Comparison of ENCODE assay signal across 24 cellular contexts in genomic region chr19:6319376-6319775, GRCh38. TPM values are rescaled to one million over a fixed set of nuclear protein-coding genes. Genes with fewer than 3 reads are reported as not detected.
DNase-seq lines count a peak whose midpoint lies in the region; ATAC-seq, FAIRE-seq and TF ChIP-seq lines count a peak whose summit lies in the region.
"Had no signal": no experiment of that assay in that cellular context is flagged by ENCODE, and none has a peak within 500 bp of the region (broad histone marks: within the 10 kb centered on the region; RNA-seq: fewer than 3 reads in every experiment).

No MANE protein-coding gene starts in this region.

- H3K4me1 ChIP-seq in HepG2 (ENCODE audit: insufficient read depth, low read length) (no peaks in the 10 kb centered on the region), right lobe of liver (no peaks in the 10 kb centered on the region), A549 (no peaks in the 10 kb centered on the region), left lung (no peaks in the 10 kb centered on the region), thyroid gland (no peaks in the 10 kb centered on the region)
- H3K4me1 ChIP-seq: BE2C, BLaER1, Caco-2 had no signal

- POLR2A ChIA-PET in HepG2 (lab: Yijun Ruan, JAX) (no interaction called here), A549 (lab: Yijun Ruan, JAX) (no interaction called here)

- intact Hi-C loops in HepG2 (cut with micrococcal nuclease; ENCODE audit: unreplicated experiment), result no loop called here
- intact Hi-C loops in right lobe of liver (cut with DNase I), result no loop called here
- intact Hi-C loops in left lung (cut with DNase I), result no loop called here
- intact Hi-C loops in thyroid gland (cut with DNase I), result no loop called here

- in situ Hi-C loops in HepG2 (cut with HindIII; ENCODE audit: extremely low pct_ligation_motif_present, low pct_unique_long_range_greater_than_20kb), result loop anchor here (25.0 kb wide), 1 partner anchor 282 kb away; no protein-coding TSS in a partner anchor

- H3K9me3 ChIP-seq in HepG2 (ENCODE audit: low read length) (no peaks in the 10 kb centered on the region), right lobe of liver (no peaks in the 10 kb centered on the region), A549 (no peaks in the 10 kb centered on the region), left lung (no peaks in the 10 kb centered on the region), thyroid gland (no peaks in the 10 kb centered on the region)
- H3K9me3 ChIP-seq: BE2C, Caco-2 had no signal

- TF ChIP-seq CTCF in HepG2 (CRISPR knock-in tag; IDR thresholded peaks at IDR 0.05), result peak; percentile 21; the same call in 1 of the 2 replicates
- no peak for TF ChIP-seq CTCF in right lobe of liver (IDR thresholded peaks at IDR 0.05)
- TF ChIP-seq CTCF in A549 (IDR thresholded peaks at IDR 0.05), result no peak
- TF ChIP-seq CTCF in left lung (IDR thresholded peaks at IDR 0.05), result no peak
- TF ChIP-seq CTCF in thyroid gland (IDR thresholded peaks at IDR 0.05), result no peak

- no peak overlapping the region for H3K9ac ChIP-seq in HepG2 (ENCODE audit: insufficient read depth, low read depth, low read length)
- H3K9ac ChIP-seq: BLaER1 had no signal

- CTCF ChIA-PET in HepG2 (lab: Yijun Ruan, JAX; ENCODE audit: low intra/inter-chr PET ratio, low total read pairs), result no interaction called here
- CTCF ChIA-PET in A549 (lab: Yijun Ruan, JAX), result interaction anchor here (0.7 to 0.8 kb wide), 2 partner anchors 8 to 35 kb away, joined by 3 read pairs; no protein-coding TSS in a partner anchor

- H3K79me2 ChIP-seq in HepG2 (ENCODE audit: insufficient read depth, low read length), result no peaks in the 10 kb centered on the region

- DNase-seq in HepG2 (ENCODE audit: low spot score) (no peak), right lobe of liver (no peak), A549 (ENCODE audit: low read depth in 1 of 2, low spot score in 1 of 2) (no peak), HTR-8/SVneo (ENCODE audit: insufficient read length, low spot score) (no peak), left lung (no peak), thyroid gland (no peak)
- DNase-seq: ACHN; BE2C; C1 segment of cervical spinal cord; Caco-2; Calu3; CD4-positive, alpha-beta T cell; CD8-positive, alpha-beta T cell; DMS79 treated with DMSO at 0.1 percent for 48 hours; GF-D8 had no signal

- TF ChIP-seq POLR2A in HepG2 (IDR thresholded peaks at IDR 0.05; ENCODE audit: insufficient read depth in 1 of 2, low read depth in 2 of 2, low read length in 2 of 2), result no peak
- TF ChIP-seq POLR2A in right lobe of liver (IDR thresholded peaks at IDR 0.05), result no peak
- TF ChIP-seq POLR2A in A549 (IDR thresholded peaks at IDR 0.05; ENCODE audit: low read length), result no peak
- no peak for TF ChIP-seq POLR2A in thyroid gland (IDR thresholded peaks at IDR 0.05)

- H3K4me3 ChIP-seq in HepG2 (replicated peaks in 1 of 3; ENCODE audit: insufficient read depth in 1 of 3, low read depth in 2 of 3, low read length in 3 of 3) (no peak overlapping the region), right lobe of liver (no peak overlapping the region), A549 (no peak overlapping the region), left lung (no peak overlapping the region), thyroid gland (replicated peaks in 1 of 3) (no peak overlapping the region)
- H3K4me3 ChIP-seq: BLaER1 had no signal

- TF ChIP-seq EP300 in HepG2 (IDR thresholded peaks at IDR 0.05; ENCODE audit: low read depth in 2 of 2, low read length in 2 of 2) (no peak), HepG2 (CRISPR knock-in tag; IDR thresholded peaks at IDR 0.05; ENCODE audit: borderline replicate concordance) (no peak), A549 (IDR thresholded peaks at IDR 0.05) (no peak)

- FAIRE-seq in HepG2 (lab: Jason Lieb, UNC), result no peak
- no peak for FAIRE-seq in A549 (lab: Jason Lieb, UNC)
- FAIRE-seq in HTR-8/SVneo (lab: Jason Lieb, UNC), result peak; percentile 46
- FAIRE-seq: D721Med, G401.6, GM12891, GM19239 had no signal

- 4% methylated on average over 4 of the region's 4 CpGs for WGBS in HepG2 (ENCODE audit: low lambda C conversion rate)
- WGBS in right lobe of liver (ENCODE audit: insufficient coverage, low coverage, low lambda C conversion rate, missing lambda C conversion rate), result 16% methylated on average over 4 of the region's 4 CpGs
- WGBS in A549 (ENCODE audit: missing lambda C conversion rate), result 2% methylated on average over 4 of the region's 4 CpGs
- 33 to 34% methylated on average over 4 of the region's 4 CpGs for WGBS in thyroid gland, 2 donors

- H3K4me2 ChIP-seq in HepG2 (ENCODE audit: low read depth, low read length) (no peak overlapping the region), A549 (no peak overlapping the region)
- H3K4me2 ChIP-seq: BLaER1 had no signal

- TF ChIP-seq RAD21 in HepG2 (CRISPR knock-in tag; IDR thresholded peaks at IDR 0.05) (no peak), A549 (conservative IDR thresholded peaks at IDR 0.05 in 1 of 2, IDR thresholded peaks at IDR 0.05 in 1 of 2) (no peak)

- H2AFZ ChIP-seq in HepG2 (ENCODE audit: low read length), result no peak overlapping the region

- no peaks in the 10 kb centered on the region for H4K20me1 ChIP-seq in HepG2 (ENCODE audit: insufficient read depth, low read length)
- H4K20me1 ChIP-seq: BLaER1 had no signal

- ATAC-seq in HepG2, result no peak
- no peak for ATAC-seq in right lobe of liver
- ATAC-seq in A549, result peak; percentile 32 to 62; a peak in 3 of 6 replicates
- ATAC-seq in left lung, result no peak
- ATAC-seq: CD8-positive, alpha-beta T cell had no signal

- H3K27me3 ChIP-seq in HepG2 (ENCODE audit: control insufficient read depth in 1 of 2, insufficient read depth in 2 of 2, low read length in 2 of 2) (peaks cover 1 to 3% of the 10 kb centered on the region in 2 experiments; a peak in 3 of 5 replicates), right lobe of liver (no peaks in the 10 kb centered on the region), left lung (peaks cover 0 to 30% of the 10 kb centered on the region in 2 donors), thyroid gland (no peaks in the 10 kb centered on the region)
- H3K27me3 ChIP-seq: BLaER1 had no signal

- H3K36me3 ChIP-seq in HepG2 (replicated peaks in 1 of 2; ENCODE audit: control insufficient read depth in 1 of 2, insufficient read depth in 2 of 2, low read length in 2 of 2), result no peaks in the 10 kb centered on the region
- no peaks in the 10 kb centered on the region for H3K36me3 ChIP-seq in right lobe of liver
- H3K36me3 ChIP-seq in left lung, result no peaks in the 10 kb centered on the region
- no peaks in the 10 kb centered on the region for H3K36me3 ChIP-seq in thyroid gland
- H3K36me3 ChIP-seq: BE2C, BLaER1 had no signal

- no TSS peak for BruUV-seq in HepG2 (replicated peaks; lab: Mats Ljungman, UMichigan)

- no peak overlapping the region for H3K27ac ChIP-seq in HepG2 (ENCODE audit: extremely low read length, insufficient read depth, low read length)
- no peak overlapping the region for H3K27ac ChIP-seq in right lobe of liver
- H3K27ac ChIP-seq in A549, result no peak overlapping the region
- H3K27ac ChIP-seq in left lung, result no peak overlapping the region
- no peak overlapping the region for H3K27ac ChIP-seq in thyroid gland
- H3K27ac ChIP-seq: 22Rv1, BLaER1 had no signal

RNA-seq across cellular contexts. Expression of gene ACER1, which starts 14.0 kb away (rescaled TPM):
- total RNA-seq in HepG2 (2016; rRNA removed; fragmentation: Illumina TruSeq; extraction: Trizol) (not detected in 2 replicates), right lobe of liver (under 1 TPM in 1 of 6 experiments, not detected in 5; 0.48 TPM), left lung (not detected), thyroid gland (under 1 TPM in 1 of 4 donors, not detected in 3; 0.67 TPM)
- not detected in 2 replicates for total RNA-seq in HepG2 (2016; cell fraction: cytosol; rRNA removed; fragmentation: Illumina TruSeq; extraction: Trizol; ENCODE audit: low read depth)
- total RNA-seq in HepG2 (2016; cell fraction: insoluble cytoplasmic fraction; rRNA removed; fragmentation: Illumina TruSeq; extraction: Trizol), result not detected in 2 replicates
- total RNA-seq in HepG2 (2016; cell fraction: membrane; rRNA removed; fragmentation: Illumina TruSeq; extraction: Trizol), result not detected in 2 replicates
- total RNA-seq in HepG2 (2016; cell fraction: nucleus; rRNA removed; fragmentation: Illumina TruSeq; extraction: Trizol), result not detected in 2 replicates
- polyA plus RNA-seq in HepG2 (2011; rRNA removed) (not detected in 2 replicates), A549 (2011; rRNA removed) (not detected in 2 replicates), A549 (2017; fragmentation: RNase III; extraction: RNeasy Plus Mini Kit Qiagen cat#74134 plus additional on column Dnase treatment) (not detected in 3 replicates)
- polyA plus RNA-seq in HepG2 (2011; cell fraction: cytosol; rRNA removed), result not detected in 2 replicates
- polyA plus RNA-seq in HepG2 (2011; cell fraction: nucleus; rRNA removed), result not detected in 2 replicates
- not detected in 2 replicates for polyA plus RNA-seq in HepG2 (2012)
- not detected in 2 replicates for polyA plus RNA-seq in HepG2 (2016; cell fraction: cytosol; fragmentation: Illumina TruSeq; extraction: Trizol; ENCODE audit: low read depth)
- polyA plus RNA-seq in HepG2 (2016; cell fraction: insoluble cytoplasmic fraction; fragmentation: Illumina TruSeq; extraction: Trizol; ENCODE audit: low read depth), result not detected in 2 replicates
- not detected in 2 replicates for polyA plus RNA-seq in HepG2 (2016; cell fraction: membrane; fragmentation: Illumina TruSeq; extraction: Trizol; ENCODE audit: low read depth)
- polyA plus RNA-seq in HepG2 (2016; cell fraction: nucleus; fragmentation: Illumina TruSeq; extraction: Trizol; ENCODE audit: insufficient read depth, low read depth), result not detected in 2 replicates
- not detected in 2 replicates for polyA minus RNA-seq in HepG2 (2011; rRNA and poly(A)+ RNA removed; ENCODE audit: low replicate concordance)
- polyA minus RNA-seq in HepG2 (2011; cell fraction: cytosol; rRNA and poly(A)+ RNA removed), result not detected in 2 replicates
- not detected in 2 replicates for polyA minus RNA-seq in HepG2 (2011; cell fraction: nucleus; rRNA and poly(A)+ RNA removed)
- not detected in 2 replicates for polyA plus RNA-seq in A549 (2012; cell fraction: cytosol; rRNA removed)
- 0.02 TPM in 1 of 2 replicates, not detected in the other for polyA plus RNA-seq in A549 (2012; cell fraction: nucleus; rRNA removed)
- polyA minus RNA-seq in A549 (2011; rRNA and poly(A)+ RNA removed), result not detected in 2 replicates
- total RNA-seq: A172, A673, Caco-2, Calu3 had no signal
- polyA plus RNA-seq: AG04450 had no signal

RNA-seq across cellular contexts. Expression of gene MLLT1, which starts 39.6 kb away (rescaled TPM):
- total RNA-seq in HepG2 (2016; rRNA removed; fragmentation: Illumina TruSeq; extraction: Trizol), result 11.6 and 12.2 TPM in 2 replicates
- 8.6 and 9.6 TPM in 2 replicates for total RNA-seq in HepG2 (2016; cell fraction: cytosol; rRNA removed; fragmentation: Illumina TruSeq; extraction: Trizol; ENCODE audit: low read depth)
- total RNA-seq in HepG2 (2016; cell fraction: insoluble cytoplasmic fraction; rRNA removed; fragmentation: Illumina TruSeq; extraction: Trizol), result 9.5 and 12.5 TPM in 2 replicates
- total RNA-seq in HepG2 (2016; cell fraction: membrane; rRNA removed; fragmentation: Illumina TruSeq; extraction: Trizol), result 12.7 and 15.3 TPM in 2 replicates
- total RNA-seq in HepG2 (2016; cell fraction: nucleus; rRNA removed; fragmentation: Illumina TruSeq; extraction: Trizol), result 8.8 and 10.0 TPM in 2 replicates
- 11.7 and 12.7 TPM in 2 replicates for polyA plus RNA-seq in HepG2 (2011; rRNA removed)
- polyA plus RNA-seq in HepG2 (2011; cell fraction: cytosol; rRNA removed), result 7.4 and 11.8 TPM in 2 replicates
- polyA plus RNA-seq in HepG2 (2011; cell fraction: nucleus; rRNA removed), result 27.2 and 40.6 TPM in 2 replicates
- 11.3 and 13.5 TPM in 2 replicates for polyA plus RNA-seq in HepG2 (2012)
- polyA plus RNA-seq in HepG2 (2016; cell fraction: cytosol; fragmentation: Illumina TruSeq; extraction: Trizol; ENCODE audit: low read depth), result 4.7 and 6.0 TPM in 2 replicates
- 21.6 and 27.3 TPM in 2 replicates for polyA plus RNA-seq in HepG2 (2016; cell fraction: insoluble cytoplasmic fraction; fragmentation: Illumina TruSeq; extraction: Trizol; ENCODE audit: low read depth)
- polyA plus RNA-seq in HepG2 (2016; cell fraction: membrane; fragmentation: Illumina TruSeq; extraction: Trizol; ENCODE audit: low read depth), result 15.1 and 15.5 TPM in 2 replicates
- 29.9 and 38.7 TPM in 2 replicates for polyA plus RNA-seq in HepG2 (2016; cell fraction: nucleus; fragmentation: Illumina TruSeq; extraction: Trizol; ENCODE audit: insufficient read depth, low read depth)
- 22.8 and 26.1 TPM in 2 replicates for polyA minus RNA-seq in HepG2 (2011; rRNA and poly(A)+ RNA removed; ENCODE audit: low replicate concordance)
- 20.7 and 22.7 TPM in 2 replicates for polyA minus RNA-seq in HepG2 (2011; cell fraction: cytosol; rRNA and poly(A)+ RNA removed)
- 5.4 and 5.6 TPM in 2 replicates for polyA minus RNA-seq in HepG2 (2011; cell fraction: nucleus; rRNA and poly(A)+ RNA removed)
- total RNA-seq in right lobe of liver, result 10 to 100 TPM; 11.3 to 24.3 (median 15.3) TPM
- 6.3 and 7.4 TPM in 2 replicates for polyA plus RNA-seq in A549 (2011; rRNA removed)
- polyA plus RNA-seq in A549 (2012; cell fraction: cytosol; rRNA removed), result 15.1 and 23.1 TPM in 2 replicates
- polyA plus RNA-seq in A549 (2012; cell fraction: nucleus; rRNA removed), result 24.3 and 35.6 TPM in 2 replicates
- 14.6 to 18.6 TPM (median 17.5 TPM) in 3 replicates for polyA plus RNA-seq in A549 (2017; fragmentation: RNase III; extraction: RNeasy Plus Mini Kit Qiagen cat#74134 plus additional on column Dnase treatment)
- 6.6 and 8.6 TPM in 2 replicates for polyA minus RNA-seq in A549 (2011; rRNA and poly(A)+ RNA removed)
- total RNA-seq in left lung, result 10 to 100 TPM; 69.3 to 71.3 TPM
- 10 to 100 TPM; 19.2 to 35.0 (median 26.7) TPM for total RNA-seq in thyroid gland

RNA-seq across cellular contexts. Expression of gene CLPP, which starts 42.0 kb away (rescaled TPM):
- 45.3 and 46.6 TPM in 2 replicates for total RNA-seq in HepG2 (2016; rRNA removed; fragmentation: Illumina TruSeq; extraction: Trizol)
- total RNA-seq in HepG2 (2016; cell fraction: cytosol; rRNA removed; fragmentation: Illumina TruSeq; extraction: Trizol; ENCODE audit: low read depth), result 152 and 166 TPM in 2 replicates
- 32.9 and 56.9 TPM in 2 replicates for total RNA-seq in HepG2 (2016; cell fraction: insoluble cytoplasmic fraction; rRNA removed; fragmentation: Illumina TruSeq; extraction: Trizol)
- 107 and 109 TPM in 2 replicates for total RNA-seq in HepG2 (2016; cell fraction: membrane; rRNA removed; fragmentation: Illumina TruSeq; extraction: Trizol)
- 20.2 and 28.2 TPM in 2 replicates for total RNA-seq in HepG2 (2016; cell fraction: nucleus; rRNA removed; fragmentation: Illumina TruSeq; extraction: Trizol)
- 68.4 and 72.3 TPM in 2 replicates for polyA plus RNA-seq in HepG2 (2011; rRNA removed)
- polyA plus RNA-seq in HepG2 (2011; cell fraction: cytosol; rRNA removed), result 91.9 and 175 TPM in 2 replicates
- polyA plus RNA-seq in HepG2 (2011; cell fraction: nucleus; rRNA removed), result 80.6 and 81.0 TPM in 2 replicates
- polyA plus RNA-seq in HepG2 (2012), result 42.1 and 53.9 TPM in 2 replicates
- 192 and 215 TPM in 2 replicates for polyA plus RNA-seq in HepG2 (2016; cell fraction: cytosol; fragmentation: Illumina TruSeq; extraction: Trizol; ENCODE audit: low read depth)
- 50.0 and 71.7 TPM in 2 replicates for polyA plus RNA-seq in HepG2 (2016; cell fraction: insoluble cytoplasmic fraction; fragmentation: Illumina TruSeq; extraction: Trizol; ENCODE audit: low read depth)
- 128 TPM in 2 replicates for polyA plus RNA-seq in HepG2 (2016; cell fraction: membrane; fragmentation: Illumina TruSeq; extraction: Trizol; ENCODE audit: low read depth)
- 47.5 and 49.3 TPM in 2 replicates for polyA plus RNA-seq in HepG2 (2016; cell fraction: nucleus; fragmentation: Illumina TruSeq; extraction: Trizol; ENCODE audit: insufficient read depth, low read depth)
- polyA minus RNA-seq in HepG2 (2011; rRNA and poly(A)+ RNA removed; ENCODE audit: low replicate concordance), result 74.2 and 90.7 TPM in 2 replicates
- polyA minus RNA-seq in HepG2 (2011; cell fraction: cytosol; rRNA and poly(A)+ RNA removed), result 19.5 and 26.8 TPM in 2 replicates
- polyA minus RNA-seq in HepG2 (2011; cell fraction: nucleus; rRNA and poly(A)+ RNA removed), result 6.1 and 7.1 TPM in 2 replicates
- 100 to 1,000 TPM in 2 of 6 experiments, 10 to 100 TPM in 4; 38.0 to 112 (median 53.8) TPM for total RNA-seq in right lobe of liver
- polyA plus RNA-seq in A549 (2011; rRNA removed), result 28.2 and 35.2 TPM in 2 replicates
- 162 and 186 TPM in 2 replicates for polyA plus RNA-seq in A549 (2012; cell fraction: cytosol; rRNA removed)
- 125 and 187 TPM in 2 replicates for polyA plus RNA-seq in A549 (2012; cell fraction: nucleus; rRNA removed)
- 45.2 to 51.8 TPM (median 49.9 TPM) in 3 replicates for polyA plus RNA-seq in A549 (2017; fragmentation: RNase III; extraction: RNeasy Plus Mini Kit Qiagen cat#74134 plus additional on column Dnase treatment)
- 34.3 and 36.2 TPM in 2 replicates for polyA minus RNA-seq in A549 (2011; rRNA and poly(A)+ RNA removed)
- total RNA-seq in left lung, result 10 to 100 TPM; 69.5 to 78.4 TPM
- 100 to 1,000 TPM in 1 of 4 donors, 10 to 100 TPM in 3; 44.6 to 108 (median 63.1) TPM for total RNA-seq in thyroid gland

RNA-seq across cellular contexts. Expression of gene ALKBH7, which starts 53.2 kb away (rescaled TPM):
- total RNA-seq in HepG2 (2016; rRNA removed; fragmentation: Illumina TruSeq; extraction: Trizol) (45.9 and 48.3 TPM in 2 replicates), right lobe of liver (10 to 100 TPM; 60.7 to 78.4 (median 72.2) TPM), left lung (10 to 100 TPM; 52.8 to 67.7 TPM), thyroid gland (100 to 1,000 TPM in 2 of 4 donors, 10 to 100 TPM in 2; 71.8 to 146 (median 91.4) TPM)
- 30.9 and 31.3 TPM in 2 replicates for total RNA-seq in HepG2 (2016; cell fraction: cytosol; rRNA removed; fragmentation: Illumina TruSeq; extraction: Trizol; ENCODE audit: low read depth)
- total RNA-seq in HepG2 (2016; cell fraction: insoluble cytoplasmic fraction; rRNA removed; fragmentation: Illumina TruSeq; extraction: Trizol), result 51.6 and 55.7 TPM in 2 replicates
- total RNA-seq in HepG2 (2016; cell fraction: membrane; rRNA removed; fragmentation: Illumina TruSeq; extraction: Trizol), result 41.9 and 45.4 TPM in 2 replicates
- 18.3 and 18.4 TPM in 2 replicates for total RNA-seq in HepG2 (2016; cell fraction: nucleus; rRNA removed; fragmentation: Illumina TruSeq; extraction: Trizol)
- polyA plus RNA-seq in HepG2 (2011; rRNA removed) (29.6 and 36.8 TPM in 2 replicates), A549 (2011; rRNA removed) (9.9 and 10.2 TPM in 2 replicates), A549 (2017; fragmentation: RNase III; extraction: RNeasy Plus Mini Kit Qiagen cat#74134 plus additional on column Dnase treatment) (14.9 to 18.1 TPM (median 18.1 TPM) in 3 replicates)
- polyA plus RNA-seq in HepG2 (2011; cell fraction: cytosol; rRNA removed), result 29.3 and 56.9 TPM in 2 replicates
- polyA plus RNA-seq in HepG2 (2011; cell fraction: nucleus; rRNA removed), result 20.4 and 21.6 TPM in 2 replicates
- polyA plus RNA-seq in HepG2 (2012), result 21.7 and 27.2 TPM in 2 replicates
- polyA plus RNA-seq in HepG2 (2016; cell fraction: cytosol; fragmentation: Illumina TruSeq; extraction: Trizol; ENCODE audit: low read depth), result 24.1 and 27.0 TPM in 2 replicates
- 36.2 and 37.8 TPM in 2 replicates for polyA plus RNA-seq in HepG2 (2016; cell fraction: insoluble cytoplasmic fraction; fragmentation: Illumina TruSeq; extraction: Trizol; ENCODE audit: low read depth)
- polyA plus RNA-seq in HepG2 (2016; cell fraction: membrane; fragmentation: Illumina TruSeq; extraction: Trizol; ENCODE audit: low read depth), result 30.0 and 31.3 TPM in 2 replicates
- polyA plus RNA-seq in HepG2 (2016; cell fraction: nucleus; fragmentation: Illumina TruSeq; extraction: Trizol; ENCODE audit: insufficient read depth, low read depth), result 23.5 and 29.2 TPM in 2 replicates
- polyA minus RNA-seq in HepG2 (2011; rRNA and poly(A)+ RNA removed; ENCODE audit: low replicate concordance), result 6.0 and 18.9 TPM in 2 replicates
- polyA minus RNA-seq in HepG2 (2011; cell fraction: cytosol; rRNA and poly(A)+ RNA removed), result 11.2 and 13.7 TPM in 2 replicates
- 3.2 and 4.4 TPM in 2 replicates for polyA minus RNA-seq in HepG2 (2011; cell fraction: nucleus; rRNA and poly(A)+ RNA removed)
- 23.9 and 35.0 TPM in 2 replicates for polyA plus RNA-seq in A549 (2012; cell fraction: cytosol; rRNA removed)
- polyA plus RNA-seq in A549 (2012; cell fraction: nucleus; rRNA removed), result 21.8 and 25.7 TPM in 2 replicates
- 4.6 and 6.5 TPM in 2 replicates for polyA minus RNA-seq in A549 (2011; rRNA and poly(A)+ RNA removed)

RNA-seq across cellular contexts. Expression of gene PSPN, which starts 56.4 kb away (rescaled TPM):
- total RNA-seq in HepG2 (2016; rRNA removed; fragmentation: Illumina TruSeq; extraction: Trizol) (0.95 and 1.1 TPM in 2 replicates), right lobe of liver (1 to 10 TPM in 3 of 6 experiments, under 1 TPM in 3; 0.55 to 1.9 (median 1.0) TPM), left lung (1 to 10 TPM; 1.9 to 2.1 TPM), thyroid gland (1 to 10 TPM; 1.1 to 6.7 (median 2.6) TPM)
- 0.18 and 0.20 TPM in 2 replicates for total RNA-seq in HepG2 (2016; cell fraction: cytosol; rRNA removed; fragmentation: Illumina TruSeq; extraction: Trizol; ENCODE audit: low read depth)
- total RNA-seq in HepG2 (2016; cell fraction: insoluble cytoplasmic fraction; rRNA removed; fragmentation: Illumina TruSeq; extraction: Trizol), result 1.1 TPM in 2 replicates
- total RNA-seq in HepG2 (2016; cell fraction: membrane; rRNA removed; fragmentation: Illumina TruSeq; extraction: Trizol), result 0.48 and 0.65 TPM in 2 replicates
- total RNA-seq in HepG2 (2016; cell fraction: nucleus; rRNA removed; fragmentation: Illumina TruSeq; extraction: Trizol), result 0.72 and 0.84 TPM in 2 replicates
- polyA plus RNA-seq in HepG2 (2011; rRNA removed) (0.69 and 0.98 TPM in 2 replicates), A549 (2011; rRNA removed) (0.34 and 0.62 TPM in 2 replicates), A549 (2017; fragmentation: RNase III; extraction: RNeasy Plus Mini Kit Qiagen cat#74134 plus additional on column Dnase treatment) (0.71 to 0.75 TPM (median 0.71 TPM) in 3 replicates)
- polyA plus RNA-seq in HepG2 (2011; cell fraction: cytosol; rRNA removed), result 0.68 and 0.69 TPM in 2 replicates
- polyA plus RNA-seq in HepG2 (2011; cell fraction: nucleus; rRNA removed), result 2.0 and 2.1 TPM in 2 replicates
- polyA plus RNA-seq in HepG2 (2012), result 0.44 and 0.88 TPM in 2 replicates
- polyA plus RNA-seq in HepG2 (2016; cell fraction: cytosol; fragmentation: Illumina TruSeq; extraction: Trizol; ENCODE audit: low read depth), result 0.12 TPM in 2 replicates
- 1.1 and 1.8 TPM in 2 replicates for polyA plus RNA-seq in HepG2 (2016; cell fraction: insoluble cytoplasmic fraction; fragmentation: Illumina TruSeq; extraction: Trizol; ENCODE audit: low read depth)
- polyA plus RNA-seq in HepG2 (2016; cell fraction: membrane; fragmentation: Illumina TruSeq; extraction: Trizol; ENCODE audit: low read depth), result 0.45 TPM in 2 replicates
- 2.0 TPM in 2 replicates for polyA plus RNA-seq in HepG2 (2016; cell fraction: nucleus; fragmentation: Illumina TruSeq; extraction: Trizol; ENCODE audit: insufficient read depth, low read depth)
- 2.0 and 2.9 TPM in 2 replicates for polyA minus RNA-seq in HepG2 (2011; rRNA and poly(A)+ RNA removed; ENCODE audit: low replicate concordance)
- polyA minus RNA-seq in HepG2 (2011; cell fraction: cytosol; rRNA and poly(A)+ RNA removed), result 1.3 and 1.8 TPM in 2 replicates
- polyA minus RNA-seq in HepG2 (2011; cell fraction: nucleus; rRNA and poly(A)+ RNA removed), result 1.2 and 1.3 TPM in 2 replicates
- 0.26 and 0.41 TPM in 2 replicates for polyA plus RNA-seq in A549 (2012; cell fraction: cytosol; rRNA removed)
- 0.65 and 0.88 TPM in 2 replicates for polyA plus RNA-seq in A549 (2012; cell fraction: nucleus; rRNA removed)
- polyA minus RNA-seq in A549 (2011; rRNA and poly(A)+ RNA removed), result 0.58 and 0.92 TPM in 2 replicates

Comparison
In these comparisons a context has a peak if more than half of its experiments do, and no peak if none do; other contexts are left out.
1. ATAC-seq: peak in A549 (2 of 2); none in HepG2 (single experiment), right lobe of liver (0 of 4) and left lung (single experiment).
2. Of the 38 proteins assayed by ChIP-seq in both HepG2 and A549: peak only in HepG2: CTCF; only in A549: none; in both: none; in neither: 37.